1 cellular context compared by ENCODE assay signal in the genomic region with DNA sequence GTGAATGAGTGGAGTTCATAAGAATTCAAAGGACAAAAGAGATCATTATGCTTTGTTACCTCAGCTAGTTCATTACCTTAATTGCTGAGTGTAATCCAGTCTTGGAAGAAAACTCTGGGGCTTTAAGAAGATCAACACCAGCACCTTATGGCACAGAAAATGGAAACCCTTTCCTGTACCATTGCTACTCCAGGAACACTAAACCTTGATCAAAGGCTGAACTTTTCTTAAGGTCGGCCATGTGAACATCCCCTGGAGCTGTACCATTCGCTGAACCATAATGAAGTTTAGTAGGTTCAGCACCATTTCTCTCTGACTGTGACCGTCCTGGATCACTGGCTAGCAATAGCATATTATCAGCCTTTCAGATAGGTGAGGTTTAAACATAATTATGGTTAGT.
TF ChIP-seq lines count a peak whose summit lies in the region.

No MANE protein-coding gene starts in this region.

TF ChIP-seq in neural cell, 6 proteins besides CTCF, POLR2A, EP300 and RAD21 (continued from another document):
- no peak for TF ChIP-seq EZH2 (IDR thresholded peaks at IDR 0.05; ENCODE audit: borderline replicate concordance, insufficient read depth, low read length, poor library complexity, severe bottlenecking)
- no peak for TF ChIP-seq TAF1 (IDR thresholded peaks at IDR 0.05; ENCODE audit: low read depth)
- no peak for TF ChIP-seq POLR2AphosphoS5 (IDR thresholded peaks at IDR 0.05)
- TF ChIP-seq SMC3 (conservative IDR thresholded peaks at IDR 0.05; ENCODE audit: poor library complexity): no peak
TF ChIP-seq in neural cell: peak in this region for 0.
